In the genomic region with DNA sequence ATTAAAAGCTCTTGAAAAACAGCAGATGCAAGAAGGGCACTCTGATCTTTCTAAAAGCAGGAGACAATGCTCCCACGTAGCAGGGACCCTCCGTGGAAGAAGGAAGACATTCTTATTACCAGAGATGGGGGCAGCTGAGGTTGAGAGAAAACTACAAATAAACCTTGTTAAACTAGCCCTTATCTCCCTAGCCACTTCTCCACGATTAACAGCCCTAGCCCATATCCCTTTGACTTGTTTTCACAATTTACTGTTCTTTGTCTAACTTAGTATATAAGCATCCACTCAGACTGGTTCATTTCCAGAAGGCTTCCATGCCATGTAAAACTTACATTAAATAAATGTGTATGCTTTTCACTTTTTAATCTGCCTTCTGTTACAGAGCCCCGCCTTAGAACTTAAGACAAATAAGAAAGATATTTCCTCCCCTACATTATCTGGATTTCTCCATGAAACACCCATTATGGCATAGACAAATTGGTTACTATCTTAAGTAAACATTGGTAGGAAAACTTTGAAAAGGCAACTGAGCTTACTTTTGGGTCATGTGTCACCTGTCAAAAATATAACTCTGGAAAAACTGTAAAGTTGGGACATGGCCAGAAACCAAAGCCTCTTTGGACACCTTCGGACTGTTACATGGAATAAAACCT, we compare ENCODE assay signal across 1 cellular context.
TF ChIP-seq lines count a peak whose summit lies in the region.

No MANE protein-coding gene starts in this region.

TF ChIP-seq in HepG2, 621 proteins besides CTCF, POLR2A, EP300 and RAD21:
- no peak; the same call in 1 of the 2 replicates for TF ChIP-seq FOXA1 (IDR thresholded peaks at IDR 0.05)
- TF ChIP-seq FOXA1 (CRISPR knock-in tag; IDR thresholded peaks at IDR 0.05): 0 out of 2 replicates have a peak, but pooled peaks have one; percentile 17
- TF ChIP-seq, protein P1, sequence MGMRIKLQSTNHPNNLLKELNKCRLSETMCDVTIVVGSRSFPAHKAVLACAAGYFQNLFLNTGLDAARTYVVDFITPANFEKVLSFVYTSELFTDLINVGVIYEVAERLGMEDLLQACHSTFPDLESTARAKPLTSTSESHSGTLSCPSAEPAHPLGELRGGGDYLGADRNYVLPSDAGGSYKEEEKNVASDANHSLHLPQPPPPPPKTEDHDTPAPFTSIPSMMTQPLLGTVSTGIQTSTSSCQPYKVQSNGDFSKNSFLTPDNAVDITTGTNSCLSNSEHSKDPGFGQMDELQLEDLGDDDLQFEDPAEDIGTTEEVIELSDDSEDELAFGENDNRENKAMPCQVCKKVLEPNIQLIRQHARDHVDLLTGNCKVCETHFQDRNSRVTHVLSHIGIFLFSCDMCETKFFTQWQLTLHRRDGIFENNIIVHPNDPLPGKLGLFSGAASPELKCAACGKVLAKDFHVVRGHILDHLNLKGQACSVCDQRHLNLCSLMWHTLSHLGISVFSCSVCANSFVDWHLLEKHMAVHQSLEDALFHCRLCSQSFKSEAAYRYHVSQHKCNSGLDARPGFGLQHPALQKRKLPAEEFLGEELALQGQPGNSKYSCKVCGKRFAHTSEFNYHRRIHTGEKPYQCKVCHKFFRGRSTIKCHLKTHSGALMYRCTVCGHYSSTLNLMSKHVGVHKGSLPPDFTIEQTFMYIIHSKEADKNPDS (CRISPR knock-in tag; IDR thresholded peaks at IDR 0.05): no peak
